ENCODE assay signal across 15 cellular contexts in genomic region chr5:10988637-10989036, GRCh38.
DNase-seq lines count a peak whose midpoint lies in the region; ATAC-seq, FAIRE-seq and TF ChIP-seq lines count a peak whose summit lies in the region.
"Had no signal": no experiment of that assay in that cellular context is flagged by ENCODE, and none has a peak within 500 bp of the region (broad histone marks: within the 10 kb centered on the region; RNA-seq: fewer than 3 reads in every experiment).

No MANE protein-coding gene starts in this region.

- H3K9me3 ChIP-seq in heart left ventricle, result no peaks in the 10 kb centered on the region
- no peaks in the 10 kb centered on the region for H3K9me3 ChIP-seq in GM12878 (replicated peaks; ENCODE audit: control insufficient read depth, insufficient read depth, low read length)
- H3K9me3 ChIP-seq in left lung, result no peaks in the 10 kb centered on the region
- H3K9me3 ChIP-seq in thyroid gland, result no peaks in the 10 kb centered on the region
- H3K9me3 ChIP-seq in esophagus muscularis mucosa, result no peaks in the 10 kb centered on the region
- H3K9me3 ChIP-seq: thoracic aorta had no signal

- H3K4me3 ChIP-seq in heart left ventricle (no peak overlapping the region), GM12878 (no peak overlapping the region), left lung (no peak overlapping the region), thyroid gland (replicated peaks in 1 of 3) (no peak overlapping the region), esophagus muscularis mucosa (no peak overlapping the region)
- H3K4me3 ChIP-seq: cardiac muscle cell, thoracic aorta had no signal

- H3K4me2 ChIP-seq in GM12878 (ENCODE audit: control insufficient read depth, insufficient read depth), result no peak overlapping the region

- in situ Hi-C loops in GM12878 (cut with MboI), result no loop called here

- no TSS peak for BruUV-seq in GM12878 (replicated peaks; lab: Mats Ljungman, UMichigan)

- 12 to 25% (median 19%) methylated on average over 1 of the region's 1 CpG for WGBS in heart left ventricle, 4 donors
- WGBS in GM12878 (ENCODE audit: insufficient coverage, insufficient replicate concordance, low lambda C conversion rate, missing lambda C conversion rate), result 0% methylated on average over 1 of the region's 1 CpG
- 5 to 11% methylated on average over 1 of the region's 1 CpG for WGBS in thyroid gland, 2 donors
- WGBS in esophagus muscularis mucosa, result 13% methylated on average over 1 of the region's 1 CpG

- DNase-seq in heart left ventricle, result no peak
- DNase-seq in cardiac septum (ENCODE audit: low spot score), result no peak
- DNase-seq in GM12878 (ENCODE audit: low read depth, low spot score), result no peak
- DNase-seq in left lung, result no peak
- peak in 1 of 2 donors; percentile 22 for DNase-seq in thyroid gland
- no peak for DNase-seq in esophagus muscularis mucosa (ENCODE audit: extremely low spot score)
- DNase-seq in NCI-H2196 (lab: John Stamatoyannopoulos, UW; ENCODE audit: unreplicated experiment), result no peak
- DNase-seq in SHP77 (lab: John Stamatoyannopoulos, UW), result no peak
- DNase-seq: HCEC 1CT, mesenchymal stem cell, NCI-H2029 treated with DMSO at 0.1 percent for 48 hours, NCI-H446 had no signal

- peaks cover 0 to 24% (median 4%) of the 10 kb centered on the region in 12 donors for H3K4me1 ChIP-seq in heart left ventricle
- no peaks in the 10 kb centered on the region for H3K4me1 ChIP-seq in GM12878 (ENCODE audit: control insufficient read depth, insufficient read depth, low read length)
- no peaks in the 10 kb centered on the region for H3K4me1 ChIP-seq in left lung
- H3K4me1 ChIP-seq in thyroid gland, result peaks cover 22 to 25% of the 10 kb centered on the region in 2 donors
- peaks cover 3 to 9% (median 5%) of the 10 kb centered on the region in 4 donors for H3K4me1 ChIP-seq in esophagus muscularis mucosa

- TF ChIP-seq RAD21 in GM12878 (IDR thresholded peaks at IDR 0.05; ENCODE audit: insufficient read depth, low read depth, low read length), result no peak

- H3K79me2 ChIP-seq in GM12878 (ENCODE audit: control insufficient read depth, insufficient read depth, low read length), result no peaks in the 10 kb centered on the region

- peaks cover 0 to 11% (median 0%) of the 10 kb centered on the region in 9 donors for H3K27me3 ChIP-seq in heart left ventricle
- H3K27me3 ChIP-seq in GM12878 (replicated peaks in 1 of 2; ENCODE audit: control insufficient read depth in 2 of 2, insufficient read depth in 2 of 2, low read length in 1 of 2), result peaks cover 0 to 2% of the 10 kb centered on the region in 2 experiments; a peak in 2 of 4 replicates
- peaks cover 0 to 8% of the 10 kb centered on the region in 2 donors for H3K27me3 ChIP-seq in left lung
- no peaks in the 10 kb centered on the region for H3K27me3 ChIP-seq in thyroid gland
- peaks cover 0 to 43% (median 4%) of the 10 kb centered on the region in 4 donors for H3K27me3 ChIP-seq in esophagus muscularis mucosa
- H3K27me3 ChIP-seq: cardiac muscle cell had no signal

- RAD21 ChIA-PET in GM12878 (lab: Charles Lee; ENCODE audit: unreplicated experiment), result interaction anchor here (0.9 to 2.5 kb wide), 7 partner anchors 13 to 291 kb away, joined by 3 to 11 read pairs (median 6); no protein-coding TSS in a partner anchor

- H4K20me1 ChIP-seq in GM12878 (ENCODE audit: control insufficient read depth, insufficient read depth), result no peaks in the 10 kb centered on the region

- TF ChIP-seq EP300 in GM12878 (IDR thresholded peaks at IDR 0.05; ENCODE audit: borderline replicate concordance in 1 of 2, control insufficient read depth in 1 of 2, low read depth in 2 of 2, low read length in 2 of 2) (no peak), esophagus muscularis mucosa (IDR thresholded peaks at IDR 0.05) (no peak)

- H3K9ac ChIP-seq in GM12878 (ENCODE audit: control insufficient read depth, insufficient read depth, low read length), result no peak overlapping the region

- ATAC-seq in heart left ventricle (no peak), GM12878 (peak; percentile 13), left lung (peak; percentile 36)

- SMC1A ChIA-PET in GM12878 (lab: Charles Lee; ENCODE audit: uncharacterized antibody, unreplicated experiment), result interaction anchor here (0.6 to 3.5 kb wide), 10 partner anchors 11 to 299 kb away, joined by 3 to 22 read pairs (median 4); no protein-coding TSS in a partner anchor

- intact Hi-C loops in heart left ventricle (cut with DNase I), result loop anchor here in 6 of 10 donors (5.0 to 10.0 kb wide), 7 partner anchors 119 to 294 kb away; no protein-coding TSS in a partner anchor
- intact Hi-C loops in cardiac septum (cut with DNase I), result loop anchor here (5.0 kb wide), 5 partner anchors 131 to 286 kb away; no protein-coding TSS in a partner anchor
- intact Hi-C loops in GM12878 (cut with micrococcal nuclease; ENCODE audit: unreplicated experiment), result loop anchor here (1.0 to 10.0 kb wide), 4 partner anchors 49 to 726 kb away; no protein-coding TSS in a partner anchor
- intact Hi-C loops in left lung (cut with DNase I), result no loop called here
- intact Hi-C loops in thyroid gland (cut with DNase I), result no loop called here
- intact Hi-C loops in esophagus muscularis mucosa (cut with DNase I), result no loop called here

- no peak for FAIRE-seq in GM12878 (lab: Jason Lieb, UNC)

- no peaks in the 10 kb centered on the region for H3K36me3 ChIP-seq in heart left ventricle
- H3K36me3 ChIP-seq in GM12878 (ENCODE audit: control insufficient read depth in 2 of 2, insufficient read depth in 2 of 2, low read length in 1 of 2), result no peaks in the 10 kb centered on the region
- no peaks in the 10 kb centered on the region for H3K36me3 ChIP-seq in left lung
- H3K36me3 ChIP-seq in thyroid gland, result no peaks in the 10 kb centered on the region
- no peaks in the 10 kb centered on the region for H3K36me3 ChIP-seq in esophagus muscularis mucosa
- H3K36me3 ChIP-seq: cardiac muscle cell, thoracic aorta had no signal

- CTCF ChIA-PET in GM12878 (lab: Yijun Ruan, JAX), result interaction anchor here (0.6 to 7.4 kb wide), 25 partner anchors 11 to 1035 kb away, joined by 3 to 98 read pairs (median 4); no protein-coding TSS in a partner anchor

- H2AFZ ChIP-seq in GM12878 (ENCODE audit: control insufficient read depth, low read depth, low read length), result no peak overlapping the region

- peak overlapping the region in 7 of 12 donors; percentile 10 to 84 (median 71) for H3K27ac ChIP-seq in heart left ventricle
- no peak overlapping the region for H3K27ac ChIP-seq in GM12878 (ENCODE audit: control insufficient read depth, insufficient read depth)
- H3K27ac ChIP-seq in left lung, result no peak overlapping the region
- peak overlapping the region; percentile 86 to 96 (median 87) for H3K27ac ChIP-seq in thyroid gland
- H3K27ac ChIP-seq in esophagus muscularis mucosa (replicated peaks in 1 of 4), result no peak overlapping the region
- H3K27ac ChIP-seq: cardiac muscle cell, HL-60, thoracic aorta had no signal

- TF ChIP-seq CTCF in heart left ventricle (IDR thresholded peaks at IDR 0.05) (no peak), GM12878 (IDR thresholded peaks at IDR 0.05 in 2 of 3, conservative IDR thresholded peaks at IDR 0.05 in 1 of 3; ENCODE audit: control insufficient read depth in 2 of 3, extremely low read depth in 1 of 3, insufficient read depth in 1 of 3, low read depth in 3 of 3, low read length in 3 of 3) (no peak), left lung (IDR thresholded peaks at IDR 0.05) (no peak), thyroid gland (IDR thresholded peaks at IDR 0.05) (no peak), esophagus muscularis mucosa (IDR thresholded peaks at IDR 0.05) (no peak)

- POLR2A ChIA-PET in GM12878 (lab: Charles Lee), result no interaction called here

- TF ChIP-seq POLR2A in heart left ventricle (IDR thresholded peaks at IDR 0.05) (no peak), GM12878 (IDR thresholded peaks at IDR 0.05; ENCODE audit: low read depth, low read length) (no peak), thyroid gland (IDR thresholded peaks at IDR 0.05) (no peak), esophagus muscularis mucosa (IDR thresholded peaks at IDR 0.05; ENCODE audit: low read depth) (no peak)

TF ChIP-seq in GM12878, 131 proteins besides CTCF, POLR2A, EP300 and RAD21 (continues in another document):
- TF ChIP-seq MYB (IDR thresholded peaks at IDR 0.05; ENCODE audit: borderline replicate concordance, low read depth, low read length) (no peak), STAT1 (conservative IDR thresholded peaks at IDR 0.05) (no peak), CHD2 (IDR thresholded peaks at IDR 0.05; ENCODE audit: borderline replicate concordance, low read depth, low read length) (no peak), ZNF687 (IDR thresholded peaks at IDR 0.05) (no peak), STAT3 (IDR thresholded peaks at IDR 0.05; ENCODE audit: low read depth, low read length) (no peak), WRNIP1 (IDR thresholded peaks at IDR 0.05; ENCODE audit: borderline replicate concordance, low read depth, low read length) (no peak)

Comparison
In these comparisons a context has a peak if more than half of its experiments do, and no peak if none do; other contexts are left out.
1. ATAC-seq: peak in GM12878 (single experiment) and left lung (single experiment); none in heart left ventricle (0 of 4).
2. H3K27ac ChIP-seq: peak in heart left ventricle (7 of 12) and thyroid gland (3 of 3); none in GM12878 (single experiment), left lung (0 of 2) and esophagus muscularis mucosa (0 of 4).
3. intact Hi-C loops: an anchor here in heart left ventricle (5.0 to 10.0 kb wide), cardiac septum (5.0 kb wide) and GM12878 (1.0 to 10.0 kb wide); none called in left lung, thyroid gland and esophagus muscularis mucosa.